ENCODE assay signal across 15 cellular contexts in the genomic region with DNA sequence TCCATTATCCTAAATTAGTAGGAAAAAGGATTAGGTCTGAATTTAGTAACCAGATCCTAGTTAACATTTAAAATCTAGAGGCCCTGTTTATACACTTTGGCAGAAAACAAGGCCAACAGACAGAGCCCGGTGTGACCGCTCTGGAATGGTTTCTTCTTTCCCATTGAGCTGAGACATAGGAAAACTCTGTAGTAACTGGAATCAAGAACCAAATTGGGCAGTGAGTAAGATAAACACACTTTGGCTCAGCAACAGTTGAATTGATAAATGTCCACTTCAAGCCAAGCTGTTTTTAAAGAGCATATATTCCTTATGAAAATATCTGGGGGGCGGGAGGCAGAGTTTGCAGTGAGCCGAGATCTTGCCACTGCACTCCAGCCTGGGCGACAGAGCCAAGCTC.
DNase-seq lines count a peak whose midpoint lies in the region; ATAC-seq and TF ChIP-seq lines count a peak whose summit lies in the region.
"Had no signal": no experiment of that assay in that cellular context is flagged by ENCODE, and none has a peak within 500 bp of the region (broad histone marks: within the 10 kb centered on the region; RNA-seq: fewer than 3 reads in every experiment).

No MANE protein-coding gene starts in this region.

- H3K79me2 ChIP-seq in GM23338 (replicated peaks; ENCODE audit: insufficient read depth): no peaks in the 10 kb centered on the region

- H3K27ac Mint-ChIP-seq in GM23338 (0 out of 2 replicates have a peak overlapping the region, but pooled peaks have one; percentile 38), mesothelial cell of epicardium (peak overlapping the region; percentile 21)
- H3K27ac Mint-ChIP-seq: CD8-positive, alpha-beta memory T cell had no signal

- peak overlapping the region; percentile 81; the same call in 1 of the 2 replicates for H2AFZ ChIP-seq in GM23338

- H3K27ac ChIP-seq in GM23338 (ENCODE audit: low read depth) (no peak overlapping the region), esophagus muscularis mucosa (replicated peaks in 1 of 4) (peak overlapping the region; percentile 29 to 59 (median 46)), stomach smooth muscle (ENCODE audit: low read length) (peak overlapping the region; percentile 7)
- H3K27ac ChIP-seq: BLaER1 had no signal

- no peak for ATAC-seq in GM23338
- ATAC-seq: GM12878 had no signal

- H3K9me3 ChIP-seq in esophagus muscularis mucosa (no peaks in the 10 kb centered on the region), stomach smooth muscle (ENCODE audit: control insufficient read depth in 2 of 2, low read length in 2 of 2) (no peaks in the 10 kb centered on the region)
- H3K9me3 ChIP-seq: BLaER1, Caco-2 had no signal

- H3K9me2 ChIP-seq in GM23338 (ENCODE audit: insufficient read depth): no peaks in the 10 kb centered on the region

- WGBS in esophagus muscularis mucosa: 52% methylated on average over 5 of the region's 5 CpGs

- no peak for TF ChIP-seq POLR2A in esophagus muscularis mucosa (IDR thresholded peaks at IDR 0.05; ENCODE audit: low read depth)

- no peak overlapping the region for H3K9ac ChIP-seq in stomach smooth muscle (ENCODE audit: low read length in 2 of 2)
- H3K9ac ChIP-seq: BLaER1 had no signal

- H3F3A ChIP-seq in GM23338 (replicated peaks; ENCODE audit: low read depth): no peaks in the 10 kb centered on the region

- TF ChIP-seq CTCF in GM23338 (conservative IDR thresholded peaks at IDR 0.05; ENCODE audit: low read depth in 2 of 2) (no peak), esophagus muscularis mucosa (IDR thresholded peaks at IDR 0.05) (no peak), mesothelial cell of epicardium (IDR thresholded peaks at IDR 0.05; ENCODE audit: unreplicated experiment) (no peak)

- H3K4me1 ChIP-seq in GM23338 (ENCODE audit: insufficient read depth) (peaks cover 5% of the 10 kb centered on the region; the same call in 1 of the 2 replicates), esophagus muscularis mucosa (peaks cover 0 to 11% (median 6%) of the 10 kb centered on the region in 4 donors), stomach smooth muscle (ENCODE audit: control insufficient read depth, insufficient read depth, low read length) (peaks cover 6% of the 10 kb centered on the region)
- H3K4me1 ChIP-seq: BLaER1 had no signal

- H3K4me2 ChIP-seq in GM23338: no peak overlapping the region
- H3K4me2 ChIP-seq: BLaER1 had no signal

- intact Hi-C loops in esophagus muscularis mucosa (cut with DNase I): no loop called here

- DNase-seq in GM23338 (ENCODE audit: low spot score) (no peak), esophagus muscularis mucosa (ENCODE audit: extremely low spot score) (no peak), mesothelial cell of epicardium (ENCODE audit: low spot score in 2 of 2, unreplicated experiment in 2 of 2) (no peak), NCI-H774 (lab: John Stamatoyannopoulos, UW) (no peak), DMS53 (lab: John Stamatoyannopoulos, UW) (no peak)
- no peak for DNase-seq in stimulated activated CD4-positive, alpha-beta T cell treated with anti-CD3 and anti-CD28 coated beads, Interleukin-2, amount 100 ng/mL, for 24 hours
- DNase-seq: 8988T; AML-193; Caco-2; CD8-positive, alpha-beta memory T cell; GOT3; H9 had no signal

- H3K36me3 ChIP-seq in GM23338 (ENCODE audit: insufficient read depth) (no peaks in the 10 kb centered on the region), esophagus muscularis mucosa (no peaks in the 10 kb centered on the region), stomach smooth muscle (ENCODE audit: control insufficient read depth in 2 of 2, insufficient read depth in 2 of 2, low read length in 2 of 2) (no peaks in the 10 kb centered on the region)
- H3K36me3 ChIP-seq: BLaER1 had no signal

- H3K4me3 ChIP-seq in GM23338: no peak overlapping the region
- no peak overlapping the region for H3K4me3 ChIP-seq in esophagus muscularis mucosa
- H3K4me3 ChIP-seq in stomach smooth muscle (ENCODE audit: low read length in 2 of 2): no peak overlapping the region
- H3K4me3 ChIP-seq: BLaER1, GM12878 had no signal

- H3K27me3 ChIP-seq in GM23338 (ENCODE audit: insufficient read depth) (no peaks in the 10 kb centered on the region), esophagus muscularis mucosa (no peaks in the 10 kb centered on the region), stomach smooth muscle (ENCODE audit: control insufficient read depth in 1 of 2, insufficient read depth in 2 of 2, low read length in 2 of 2) (no peaks in the 10 kb centered on the region)
- H3K27me3 ChIP-seq: BLaER1 had no signal

- no peak overlapping the region for H3K4me3 Mint-ChIP-seq in GM23338
- H3K4me3 Mint-ChIP-seq in mesothelial cell of epicardium: no peak overlapping the region
- H3K4me3 Mint-ChIP-seq: CD8-positive, alpha-beta memory T cell; H9 had no signal

- H3K9me3 Mint-ChIP-seq in GM23338 (no peaks in the 10 kb centered on the region), mesothelial cell of epicardium (no peaks in the 10 kb centered on the region)
- H3K9me3 Mint-ChIP-seq: H9 had no signal

- H3K27me3 Mint-ChIP-seq in GM23338 (ENCODE audit: insufficient read depth, low read depth, poor library complexity) (no peaks in the 10 kb centered on the region), mesothelial cell of epicardium (ENCODE audit: low read depth) (no peaks in the 10 kb centered on the region)
- H3K27me3 Mint-ChIP-seq: CD8-positive, alpha-beta memory T cell had no signal

- peaks cover 5% of the 10 kb centered on the region for H3K4me1 Mint-ChIP-seq in GM23338
- peaks cover 20% of the 10 kb centered on the region for H3K4me1 Mint-ChIP-seq in mesothelial cell of epicardium
- H3K4me1 Mint-ChIP-seq: CD8-positive, alpha-beta memory T cell had no signal

- H4K20me1 ChIP-seq in GM23338 (replicated peaks; ENCODE audit: insufficient read depth): no peaks in the 10 kb centered on the region
- H4K20me1 ChIP-seq: BLaER1 had no signal

- no peak for TF ChIP-seq EP300 in esophagus muscularis mucosa (IDR thresholded peaks at IDR 0.05)

- H3K36me3 Mint-ChIP-seq in GM23338 (ENCODE audit: low read depth): no peaks in the 10 kb centered on the region
- no peaks in the 10 kb centered on the region for H3K36me3 Mint-ChIP-seq in mesothelial cell of epicardium
- H3K36me3 Mint-ChIP-seq: CD8-positive, alpha-beta memory T cell had no signal

TF ChIP-seq in GM23338, 12 proteins besides CTCF, POLR2A, EP300 and RAD21:
- TF ChIP-seq, protein P1, sequence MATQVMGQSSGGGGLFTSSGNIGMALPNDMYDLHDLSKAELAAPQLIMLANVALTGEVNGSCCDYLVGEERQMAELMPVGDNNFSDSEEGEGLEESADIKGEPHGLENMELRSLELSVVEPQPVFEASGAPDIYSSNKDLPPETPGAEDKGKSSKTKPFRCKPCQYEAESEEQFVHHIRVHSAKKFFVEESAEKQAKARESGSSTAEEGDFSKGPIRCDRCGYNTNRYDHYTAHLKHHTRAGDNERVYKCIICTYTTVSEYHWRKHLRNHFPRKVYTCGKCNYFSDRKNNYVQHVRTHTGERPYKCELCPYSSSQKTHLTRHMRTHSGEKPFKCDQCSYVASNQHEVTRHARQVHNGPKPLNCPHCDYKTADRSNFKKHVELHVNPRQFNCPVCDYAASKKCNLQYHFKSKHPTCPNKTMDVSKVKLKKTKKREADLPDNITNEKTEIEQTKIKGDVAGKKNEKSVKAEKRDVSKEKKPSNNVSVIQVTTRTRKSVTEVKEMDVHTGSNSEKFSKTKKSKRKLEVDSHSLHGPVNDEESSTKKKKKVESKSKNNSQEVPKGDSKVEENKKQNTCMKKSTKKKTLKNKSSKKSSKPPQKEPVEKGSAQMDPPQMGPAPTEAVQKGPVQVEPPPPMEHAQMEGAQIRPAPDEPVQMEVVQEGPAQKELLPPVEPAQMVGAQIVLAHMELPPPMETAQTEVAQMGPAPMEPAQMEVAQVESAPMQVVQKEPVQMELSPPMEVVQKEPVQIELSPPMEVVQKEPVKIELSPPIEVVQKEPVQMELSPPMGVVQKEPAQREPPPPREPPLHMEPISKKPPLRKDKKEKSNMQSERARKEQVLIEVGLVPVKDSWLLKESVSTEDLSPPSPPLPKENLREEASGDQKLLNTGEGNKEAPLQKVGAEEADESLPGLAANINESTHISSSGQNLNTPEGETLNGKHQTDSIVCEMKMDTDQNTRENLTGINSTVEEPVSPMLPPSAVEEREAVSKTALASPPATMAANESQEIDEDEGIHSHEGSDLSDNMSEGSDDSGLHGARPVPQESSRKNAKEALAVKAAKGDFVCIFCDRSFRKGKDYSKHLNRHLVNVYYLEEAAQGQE (IDR thresholded peaks at IDR 0.05; ENCODE audit: unreplicated experiment): no peak
- TF ChIP-seq EZH2 (IDR thresholded peaks at IDR 0.05; ENCODE audit: low read depth, unreplicated experiment): no peak
- no peak for TF ChIP-seq NANOG (IDR thresholded peaks at IDR 0.05; ENCODE audit: borderline replicate concordance)
